35 cellular contexts compared by ENCODE assay signal in genomic region chr15:92376109-92376508, GRCh38. TPM values are rescaled to one million over a fixed set of nuclear protein-coding genes. Genes with fewer than 3 reads are reported as not detected.
"Had no signal": no experiment of that assay in that cellular context is flagged by ENCODE, and none has a peak within 500 bp of the region (broad histone marks: within the 10 kb centered on the region; RNA-seq: fewer than 3 reads in every experiment).

No MANE protein-coding gene starts in this region.

- ATAC-seq: activated CD8-positive, alpha-beta T cell treated with anti-CD3 and anti-CD28 coated beads for 36 hours; activated naive CD4-positive, alpha-beta T cell treated with anti-CD3 and anti-CD28 coated beads, Interleukin-2, amount 50 U/mL, for 72 hours; activated T-cell treated with anti-CD3 and anti-CD28 coated beads, Interleukin-2, amount 50 U/mL, for 4 hours; activated T-cell treated with anti-CD3 and anti-CD28 coated beads, Interleukin-2, amount 50 U/mL, for 72 hours; activated T-helper 17 cell treated with anti-CD3 and anti-CD28 coated beads, Interleukin-2, amount 50 U/mL, for 72 hours; body of pancreas had no signal

- DNase-seq: activated B cell treated with CpG ODN at 0.5 μM for 24 hours; activated CD4-positive, alpha-beta memory T cell treated with anti-CD3 and anti-CD28 coated beads for 36 hours; activated CD4-positive, alpha-beta T cell treated with anti-CD3 and anti-CD28 coated beads for 4 hours; activated CD4-positive, alpha-beta T cell treated with anti-CD3 and anti-CD28 coated beads, Interleukin-2, amount 10 ng/mL, durations not matched to agents 24 days and 14 days; activated CD4-positive, alpha-beta T cell treated with anti-CD3 and anti-CD28 coated beads, Interleukin-2, amount 50 U/mL, for 1 hour; activated CD4-positive, alpha-beta T cell treated with anti-CD3 and anti-CD28 coated beads, Interleukin-2, amount 50 U/mL, for 4 hours; activated CD4-positive, CD25-positive, alpha-beta regulatory T cell treated with anti-CD3 and anti-CD28 coated beads, Interleukin-2, amount 50 U/mL, for 72 hours; activated CD8-positive, alpha-beta memory T cell treated with anti-CD3 and anti-CD28 coated beads, Interleukin-2, amount 50 U/mL, for 4 hours; activated CD8-positive, alpha-beta T cell treated with anti-CD3 and anti-CD28 coated beads for 36 hours; activated effector memory CD4-positive, alpha-beta T cell treated with anti-CD3 and anti-CD28 coated beads, Interleukin-2, amount 50 U/mL, for 16 hours; activated gamma-delta T cell treated with Interleukin-2 at 50 U/mL for 16 hours; activated naive CD4-positive, alpha-beta T cell; activated naive CD4-positive, alpha-beta T cell treated with anti-CD3 and anti-CD28 coated beads for 36 hours; activated naive CD4-positive, alpha-beta T cell treated with anti-CD3 and anti-CD28 coated beads, Interleukin-2, amount 50 U/mL, for 16 hours; activated naive CD8-positive, alpha-beta T cell treated with anti-CD3 and anti-CD28 coated beads for 36 hours; activated T-cell treated with anti-CD3 and anti-CD28 coated beads for 4 hours; activated T-cell treated with anti-CD3 and anti-CD28 coated beads, Interleukin-2, amount 50 U/mL, for 1 hour; activated T-cell treated with anti-CD3 and anti-CD28 coated beads, Interleukin-2, amount 50 U/mL, for 4 hours; activated T-cell treated with anti-CD3 and anti-CD28 coated beads, Interleukin-2, amount 50 U/mL, for 72 hours; adrenal gland; amniotic stem cell; aorta; body of pancreas; brain microvascular endothelial cell; caudate nucleus; cerebellar nuclear complex; T-helper 1 cell; T-helper 2 cell; T-helper 9 cell had no signal

- H3K4me1 ChIP-seq: adrenal gland, body of pancreas, breast epithelium had no signal

- H3K27ac ChIP-seq: adrenal gland, body of pancreas, brain microvascular endothelial cell, breast epithelium, VCaP had no signal

- H3K36me3 ChIP-seq: adrenal gland, brain microvascular endothelial cell, breast epithelium had no signal

- H3K4me3 ChIP-seq: adrenal gland, body of pancreas, breast epithelium had no signal

- H3K9me3 ChIP-seq: adrenal gland, body of pancreas had no signal

- H3K27me3 ChIP-seq: body of pancreas, brain microvascular endothelial cell, breast epithelium had no signal

RNA-seq across cellular contexts. Expression of gene ST8SIA2, which starts 17.6 kb away (rescaled TPM):
- total RNA-seq: activated B cell treated with CpG ODN at 0.5 μM for 24 hours; activated CD4-positive, alpha-beta memory T cell treated with anti-CD3 and anti-CD28 coated beads for 36 hours; activated CD4-positive, alpha-beta T cell treated with anti-CD3 and anti-CD28 coated beads, Interleukin-2, amount 10 ng/mL, durations not matched to agents 24 days and 14 days; activated CD8-positive, alpha-beta memory T cell treated with anti-CD3 and anti-CD28 coated beads for 36 hours; activated CD8-positive, alpha-beta T cell treated with anti-CD3 and anti-CD28 coated beads for 36 hours; activated naive CD4-positive, alpha-beta T cell treated with anti-CD3 and anti-CD28 coated beads for 36 hours; activated naive CD4-positive, alpha-beta T cell treated with anti-CD3 and anti-CD28 coated beads, Interleukin-2, amount 50 U/mL, for 72 hours; activated naive CD8-positive, alpha-beta T cell treated with anti-CD3 and anti-CD28 coated beads for 36 hours; activated T-cell treated with anti-CD3 and anti-CD28 coated beads, Interleukin-2, amount 50 U/mL, for 4 hours; activated T-cell treated with anti-CD3 and anti-CD28 coated beads, Interleukin-2, amount 50 U/mL, for 72 hours; activated T-helper 1 cell treated with anti-CD3 and anti-CD28 coated beads, Interleukin-12 subunit alpha, Interleukin-12 subunit beta, Interleukin-2, Interleukin-4 antibody, amounts not matched to agents 30 ng/mL and 10 ng/mL and 1 ng/mL, durations not matched to agents 14 hours and 24 hours and 36 hours; activated T-helper 17 cell treated with anti-CD3 and anti-CD28 coated beads, Interleukin-2, amount 50 U/mL, for 72 hours; aorta; body of pancreas had no signal
